ENCODE assay signal across 1 cellular context in genomic region chr6:30877419-30878262, GRCh38.
A peak's percentile ranks its signal among the peaks of the same experiment; 100 is the strongest.
TF ChIP-seq lines count a peak whose summit lies in the region.

No MANE protein-coding gene starts in this region.

TF ChIP-seq in HepG2, 621 proteins besides CTCF, POLR2A, EP300 and RAD21 (continued from another document and continues in another):
- TF ChIP-seq MYNN (CRISPR knock-in tag; IDR thresholded peaks at IDR 0.05; ENCODE audit: low read depth) (peak; percentile 68; the same call in 1 of the 2 replicates), NCOA1 (CRISPR knock-in tag; IDR thresholded peaks at IDR 0.05) (no peak), ZNF605 (CRISPR knock-in tag; IDR thresholded peaks at IDR 0.05) (peak; percentile 68), NFE2 (CRISPR knock-in tag; IDR thresholded peaks at IDR 0.05) (0 out of 2 replicates have a peak, but pooled peaks have one; percentile 22), KAT2B (IDR thresholded peaks at IDR 0.05; ENCODE audit: borderline replicate concordance, low read depth, low read length) (no peak), ZBTB20 (CRISPR knock-in tag; IDR thresholded peaks at IDR 0.05; ENCODE audit: borderline replicate concordance, low read depth) (no peak), NPAS2 (CRISPR knock-in tag; IDR thresholded peaks at IDR 0.05; ENCODE audit: borderline replicate concordance) (no peak), ATF7-NPFF (CRISPR knock-in tag; IDR thresholded peaks at IDR 0.05; ENCODE audit: low read depth) (no peak), MTERF4 (CRISPR knock-in tag; IDR thresholded peaks at IDR 0.05) (0 out of 2 replicates have a peak, but pooled peaks have one; percentile 40), ZNF432 (CRISPR knock-in tag; IDR thresholded peaks at IDR 0.05; ENCODE audit: borderline replicate concordance) (no peak), HNRNPK (IDR thresholded peaks at IDR 0.05; ENCODE audit: low read depth, low read length, poor library complexity, severe bottlenecking) (no peak), FOXA1 (IDR thresholded peaks at IDR 0.05) (no peak), FOXA1 (CRISPR knock-in tag; IDR thresholded peaks at IDR 0.05) (no peak), ZNF530 (CRISPR knock-in tag; IDR thresholded peaks at IDR 0.05; ENCODE audit: low read depth) (no peak), STAT5B (CRISPR knock-in tag; IDR thresholded peaks at IDR 0.05) (no peak), ZNF672 (CRISPR knock-in tag; IDR thresholded peaks at IDR 0.05) (no peak), SOX5 (CRISPR knock-in tag; IDR thresholded peaks at IDR 0.05; ENCODE audit: borderline replicate concordance) (peak; percentile 61), MAZ (IDR thresholded peaks at IDR 0.05; ENCODE audit: borderline replicate concordance, low read depth, low read length) (no peak), MAZ (CRISPR knock-in tag; IDR thresholded peaks at IDR 0.05; ENCODE audit: low read depth) (peak; percentile 55; the same call in 1 of the 2 replicates), ZNF468 (CRISPR knock-in tag; IDR thresholded peaks at IDR 0.05) (0 out of 2 replicates have a peak, but pooled peaks have one; percentile 26), SRSF9 (IDR thresholded peaks at IDR 0.05; ENCODE audit: borderline replicate concordance, insufficient read depth, low read depth, low read length, poor library complexity, severe bottlenecking) (no peak), SMARCC2 (IDR thresholded peaks at IDR 0.05) (no peak), FOXK1 (CRISPR knock-in tag; IDR thresholded peaks at IDR 0.05; ENCODE audit: borderline replicate concordance, low read depth) (no peak; the same call in 1 of the 2 replicates), UBTF (CRISPR knock-in tag; IDR thresholded peaks at IDR 0.05) (peak; percentile 61), ZNF710 (CRISPR knock-in tag; IDR thresholded peaks at IDR 0.05; ENCODE audit: borderline replicate concordance) (peak; percentile 99), NCOR1 (IDR thresholded peaks at IDR 0.05; ENCODE audit: borderline replicate concordance, low read length) (no peak), SALL2 (CRISPR knock-in tag; IDR thresholded peaks at IDR 0.05) (peak; percentile 58; the same call in 1 of the 2 replicates), HOXA9 (CRISPR knock-in tag; IDR thresholded peaks at IDR 0.05; ENCODE audit: borderline replicate concordance) (no peak), ZNF451 (CRISPR knock-in tag; IDR thresholded peaks at IDR 0.05) (no peak), SALL1 (CRISPR knock-in tag; IDR thresholded peaks at IDR 0.05) (peak; percentile 75), EED (CRISPR knock-in tag; IDR thresholded peaks at IDR 0.05) (no peak), HNF4A (CRISPR knock-in tag; IDR thresholded peaks at IDR 0.05) (peak; percentile 30; the same call in 1 of the 2 replicates), MAX (IDR thresholded peaks at IDR 0.05) (no peak; the same call in 1 of the 2 replicates), SNAI1 (CRISPR knock-in tag; IDR thresholded peaks at IDR 0.05; ENCODE audit: borderline replicate concordance) (no peak), NAIF1 (CRISPR knock-in tag; IDR thresholded peaks at IDR 0.05; ENCODE audit: borderline replicate concordance) (no peak), ZNF770 (CRISPR knock-in tag; IDR thresholded peaks at IDR 0.05) (no peak)
- TF ChIP-seq, protein P1, sequence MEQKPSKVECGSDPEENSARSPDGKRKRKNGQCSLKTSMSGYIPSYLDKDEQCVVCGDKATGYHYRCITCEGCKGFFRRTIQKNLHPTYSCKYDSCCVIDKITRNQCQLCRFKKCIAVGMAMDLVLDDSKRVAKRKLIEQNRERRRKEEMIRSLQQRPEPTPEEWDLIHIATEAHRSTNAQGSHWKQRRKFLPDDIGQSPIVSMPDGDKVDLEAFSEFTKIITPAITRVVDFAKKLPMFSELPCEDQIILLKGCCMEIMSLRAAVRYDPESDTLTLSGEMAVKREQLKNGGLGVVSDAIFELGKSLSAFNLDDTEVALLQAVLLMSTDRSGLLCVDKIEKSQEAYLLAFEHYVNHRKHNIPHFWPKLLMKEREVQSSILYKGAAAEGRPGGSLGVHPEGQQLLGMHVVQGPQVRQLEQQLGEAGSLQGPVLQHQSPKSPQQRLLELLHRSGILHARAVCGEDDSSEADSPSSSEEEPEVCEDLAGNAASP (CRISPR knock-in tag; IDR thresholded peaks at IDR 0.05; ENCODE audit: borderline replicate concordance): peak; percentile 67; the same call in 1 of the 2 replicates
- TF ChIP-seq, protein P2, sequence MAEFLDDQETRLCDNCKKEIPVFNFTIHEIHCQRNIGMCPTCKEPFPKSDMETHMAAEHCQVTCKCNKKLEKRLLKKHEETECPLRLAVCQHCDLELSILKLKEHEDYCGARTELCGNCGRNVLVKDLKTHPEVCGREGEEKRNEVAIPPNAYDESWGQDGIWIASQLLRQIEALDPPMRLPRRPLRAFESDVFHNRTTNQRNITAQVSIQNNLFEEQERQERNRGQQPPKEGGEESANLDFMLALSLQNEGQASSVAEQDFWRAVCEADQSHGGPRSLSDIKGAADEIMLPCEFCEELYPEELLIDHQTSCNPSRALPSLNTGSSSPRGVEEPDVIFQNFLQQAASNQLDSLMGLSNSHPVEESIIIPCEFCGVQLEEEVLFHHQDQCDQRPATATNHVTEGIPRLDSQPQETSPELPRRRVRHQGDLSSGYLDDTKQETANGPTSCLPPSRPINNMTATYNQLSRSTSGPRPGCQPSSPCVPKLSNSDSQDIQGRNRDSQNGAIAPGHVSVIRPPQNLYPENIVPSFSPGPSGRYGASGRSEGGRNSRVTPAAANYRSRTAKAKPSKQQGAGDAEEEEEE (CRISPR knock-in tag; IDR thresholded peaks at IDR 0.05; ENCODE audit: borderline replicate concordance): no peak
- TF ChIP-seq, protein P3, sequence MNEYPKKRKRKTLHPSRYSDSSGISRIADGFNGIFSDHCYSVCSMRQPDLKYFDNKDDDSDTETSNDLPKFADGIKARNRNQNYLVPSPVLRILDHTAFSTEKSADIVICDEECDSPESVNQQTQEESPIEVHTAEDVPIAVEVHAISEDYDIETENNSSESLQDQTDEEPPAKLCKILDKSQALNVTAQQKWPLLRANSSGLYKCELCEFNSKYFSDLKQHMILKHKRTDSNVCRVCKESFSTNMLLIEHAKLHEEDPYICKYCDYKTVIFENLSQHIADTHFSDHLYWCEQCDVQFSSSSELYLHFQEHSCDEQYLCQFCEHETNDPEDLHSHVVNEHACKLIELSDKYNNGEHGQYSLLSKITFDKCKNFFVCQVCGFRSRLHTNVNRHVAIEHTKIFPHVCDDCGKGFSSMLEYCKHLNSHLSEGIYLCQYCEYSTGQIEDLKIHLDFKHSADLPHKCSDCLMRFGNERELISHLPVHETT (CRISPR knock-in tag; conservative IDR thresholded peaks at IDR 0.05): no peak
- TF ChIP-seq, protein P4, sequence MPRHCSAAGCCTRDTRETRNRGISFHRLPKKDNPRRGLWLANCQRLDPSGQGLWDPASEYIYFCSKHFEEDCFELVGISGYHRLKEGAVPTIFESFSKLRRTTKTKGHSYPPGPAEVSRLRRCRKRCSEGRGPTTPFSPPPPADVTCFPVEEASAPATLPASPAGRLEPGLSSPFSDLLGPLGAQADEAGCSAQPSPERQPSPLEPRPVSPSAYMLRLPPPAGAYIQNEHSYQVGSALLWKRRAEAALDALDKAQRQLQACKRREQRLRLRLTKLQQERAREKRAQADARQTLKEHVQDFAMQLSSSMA (CRISPR knock-in tag; IDR thresholded peaks at IDR 0.05): no peak
- TF ChIP-seq, protein P5, sequence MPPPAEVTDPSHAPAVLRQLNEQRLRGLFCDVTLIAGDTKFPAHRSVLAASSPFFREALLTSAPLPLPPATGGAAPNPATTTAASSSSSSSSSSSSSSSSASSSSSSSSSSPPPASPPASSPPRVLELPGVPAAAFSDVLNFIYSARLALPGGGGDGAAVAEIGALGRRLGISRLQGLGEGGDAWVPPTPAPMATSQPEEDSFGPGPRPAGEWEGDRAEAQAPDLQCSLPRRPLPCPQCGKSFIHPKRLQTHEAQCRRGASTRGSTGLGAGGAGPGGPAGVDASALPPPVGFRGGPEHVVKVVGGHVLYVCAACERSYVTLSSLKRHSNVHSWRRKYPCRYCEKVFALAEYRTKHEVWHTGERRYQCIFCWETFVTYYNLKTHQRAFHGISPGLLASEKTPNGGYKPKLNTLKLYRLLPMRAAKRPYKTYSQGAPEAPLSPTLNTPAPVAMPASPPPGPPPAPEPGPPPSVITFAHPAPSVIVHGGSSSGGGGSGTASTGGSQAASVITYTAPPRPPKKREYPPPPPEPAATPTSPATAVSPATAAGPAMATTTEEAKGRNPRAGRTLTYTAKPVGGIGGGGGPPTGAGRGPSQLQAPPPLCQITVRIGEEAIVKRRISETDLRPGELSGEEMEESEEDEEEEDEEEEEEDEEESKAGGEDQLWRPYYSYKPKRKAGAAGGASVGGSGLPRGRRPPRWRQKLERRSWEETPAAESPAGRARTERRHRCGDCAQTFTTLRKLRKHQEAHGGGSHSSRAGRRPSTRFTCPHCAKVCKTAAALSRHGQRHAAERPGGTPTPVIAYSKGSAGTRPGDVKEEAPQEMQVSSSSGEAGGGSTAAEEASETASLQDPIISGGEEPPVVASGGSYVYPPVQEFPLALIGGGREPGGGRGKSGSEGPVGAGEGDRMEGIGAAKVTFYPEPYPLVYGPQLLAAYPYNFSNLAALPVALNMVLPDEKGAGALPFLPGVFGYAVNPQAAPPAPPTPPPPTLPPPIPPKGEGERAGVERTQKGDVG (CRISPR knock-in tag; IDR thresholded peaks at IDR 0.05; ENCODE audit: borderline replicate concordance): peak; percentile 30; the same call in 1 of the 2 replicates
